Comparison of ENCODE assay signal across 8 cellular contexts in genomic region chr6:13395272-13396237, GRCh38.
DNase-seq lines count a peak whose midpoint lies in the region; ATAC-seq and TF ChIP-seq lines count a peak whose summit lies in the region.

No MANE protein-coding gene starts in this region.

- H3K4me2 ChIP-seq in SK-N-SH, result no peak overlapping the region

- H3K36me3 ChIP-seq in SK-N-SH (replicated peaks in 1 of 2; ENCODE audit: control insufficient read depth in 1 of 2, insufficient read depth in 2 of 2, low read length in 1 of 2) (no peaks in the 10 kb centered on the region), rectal smooth muscle tissue (ENCODE audit: control insufficient read depth, insufficient read depth, low read length) (no peaks in the 10 kb centered on the region)

- TF ChIP-seq RAD21 in SK-N-SH (IDR thresholded peaks at IDR 0.05; ENCODE audit: low read length), result no peak

- DNase-seq in CMK (ENCODE audit: low read depth), result peak; percentile 93
- peak; percentile 65 for DNase-seq in SK-N-SH
- DNase-seq in globus pallidus (ENCODE audit: low spot score), result peak; percentile 74
- DNase-seq in activated CD4-positive, alpha-beta T cell treated with anti-CD3 and anti-CD28 coated beads for 1 hour, result no peak
- no peak for DNase-seq in activated CD8-positive, alpha-beta memory T cell treated with anti-CD3 and anti-CD28 coated beads for 24 hours
- no peak for DNase-seq in stimulated activated naive CD8-positive, alpha-beta T cell treated with anti-CD3 and anti-CD28 coated beads, Interleukin-15, amount 100 ng/mL, for 72 hours

- H3K4me3 Mint-ChIP-seq in stimulated activated naive CD8-positive, alpha-beta T cell treated with anti-CD3 and anti-CD28 coated beads, Interleukin-15, amount 100 ng/mL, for 72 hours, result no peak overlapping the region

- H3K27ac Mint-ChIP-seq in stimulated activated naive CD8-positive, alpha-beta T cell treated with anti-CD3 and anti-CD28 coated beads, Interleukin-15, amount 100 ng/mL, for 72 hours, result no peak overlapping the region

- WGBS in SK-N-SH (ENCODE audit: low lambda C conversion rate), result 64% methylated on average over 10 of the region's 12 CpGs

- ATAC-seq in HG03280 (IDR thresholded peaks at IDR 0.05; ENCODE audit: unreplicated experiment), result peak; percentile 42
- no peak for ATAC-seq in stimulated activated naive CD8-positive, alpha-beta T cell treated with anti-CD3 and anti-CD28 coated beads, Interleukin-15, amount 100 ng/mL, for 72 hours

- H3K4me1 ChIP-seq in SK-N-SH (ENCODE audit: control insufficient read depth in 1 of 2, insufficient read depth in 2 of 2, low read depth in 1 of 2, low read length in 1 of 2) (peaks cover 8 to 12% of the 10 kb centered on the region in 2 experiments; a peak in 3 of 4 replicates), rectal smooth muscle tissue (ENCODE audit: control insufficient read depth, insufficient read depth, low read length) (peaks cover 2% of the 10 kb centered on the region)

- no peaks in the 10 kb centered on the region for H3K79me2 ChIP-seq in SK-N-SH (ENCODE audit: insufficient read depth)

- peaks cover 8% of the 10 kb centered on the region for H3K4me1 Mint-ChIP-seq in stimulated activated naive CD8-positive, alpha-beta T cell treated with anti-CD3 and anti-CD28 coated beads, Interleukin-15, amount 100 ng/mL, for 72 hours

- no peak; a peak in 1 of 4 replicates for TF ChIP-seq EP300 in SK-N-SH (IDR thresholded peaks at IDR 0.05; ENCODE audit: borderline replicate concordance in 1 of 2, low read depth in 1 of 2, low read length in 1 of 2)

- CTCF ChIA-PET in SK-N-SH (lab: Yijun Ruan, JAX), result interaction anchor here (1.0 to 1.2 kb wide), 2 partner anchors 9 to 137 kb away, joined by 3 read pairs; no protein-coding TSS in a partner anchor

- H4K20me1 ChIP-seq in SK-N-SH (ENCODE audit: insufficient read depth), result no peaks in the 10 kb centered on the region

- H3K9me2 ChIP-seq in SK-N-SH, result no peaks in the 10 kb centered on the region

- no peaks in the 10 kb centered on the region for H3K9me3 Mint-ChIP-seq in stimulated activated naive CD8-positive, alpha-beta T cell treated with anti-CD3 and anti-CD28 coated beads, Interleukin-15, amount 100 ng/mL, for 72 hours

- H3K9ac ChIP-seq in SK-N-SH (no peak overlapping the region), rectal smooth muscle tissue (ENCODE audit: low read length) (no peak overlapping the region)

- peak overlapping the region; percentile 56; the same call in 1 of the 2 replicates for H2AFZ ChIP-seq in SK-N-SH (ENCODE audit: low read depth)

- no peaks in the 10 kb centered on the region for H3F3A ChIP-seq in SK-N-SH (replicated peaks; ENCODE audit: insufficient read depth)

- no peak overlapping the region for H3K4me3 ChIP-seq in SK-N-SH (ENCODE audit: low read depth in 2 of 2, low read length in 1 of 2)
- H3K4me3 ChIP-seq in rectal smooth muscle tissue (ENCODE audit: low read length), result peak overlapping the region; percentile 5

- no peak for TF ChIP-seq CTCF in SK-N-SH (IDR thresholded peaks at IDR 0.05)

- H3K27ac ChIP-seq in SK-N-SH (ENCODE audit: low read depth in 2 of 2, low read length in 1 of 2), result peak overlapping the region in 1 of 2 experiments; percentile 64; a peak in 2 of 4 replicates
- no peak overlapping the region for H3K27ac ChIP-seq in rectal smooth muscle tissue (ENCODE audit: low read depth, low read length)

- H3K9me3 ChIP-seq in SK-N-SH, result no peaks in the 10 kb centered on the region

- H3K27me3 Mint-ChIP-seq in stimulated activated naive CD8-positive, alpha-beta T cell treated with anti-CD3 and anti-CD28 coated beads, Interleukin-15, amount 100 ng/mL, for 72 hours, result no peaks in the 10 kb centered on the region

- H3K27me3 ChIP-seq in SK-N-SH (ENCODE audit: insufficient read depth) (no peaks in the 10 kb centered on the region), rectal smooth muscle tissue (ENCODE audit: control insufficient read depth, insufficient read depth, low read length) (no peaks in the 10 kb centered on the region)

- POLR2A ChIA-PET in SK-N-SH (lab: Yijun Ruan, JAX), result no interaction called here

TF ChIP-seq in SK-N-SH, 30 proteins besides CTCF, POLR2A, EP300 and RAD21:
- no peak for TF ChIP-seq MEF2A (IDR thresholded peaks at IDR 0.05; ENCODE audit: borderline replicate concordance, low read depth)
- TF ChIP-seq EZH2phosphoT487 (IDR thresholded peaks at IDR 0.05; ENCODE audit: borderline replicate concordance, low read depth), result no peak
- TF ChIP-seq POLR2AphosphoS5 (IDR thresholded peaks at IDR 0.05; ENCODE audit: low read depth, low read length), result 0 out of 2 replicates have a peak, but pooled peaks have one; percentile 19
- TF ChIP-seq TAF1 (IDR thresholded peaks at IDR 0.05; ENCODE audit: borderline replicate concordance, low read depth, low read length), result no peak
- peak; percentile 50 for TF ChIP-seq TCF12 (IDR thresholded peaks at IDR 0.05)
- peak; percentile 48; the same call in 1 of the 2 replicates for TF ChIP-seq FOXJ3 (CRISPR knock-in tag; IDR thresholded peaks at IDR 0.05)
- TF ChIP-seq GATA2 (CRISPR knock-in tag; IDR thresholded peaks at IDR 0.05), result peak; percentile 86
- TF ChIP-seq CHD2 (IDR thresholded peaks at IDR 0.05; ENCODE audit: low read length, partially characterized antibody), result peak; percentile 48
- TF ChIP-seq JUND (IDR thresholded peaks at IDR 0.05), result no peak
- no peak for TF ChIP-seq USF2 (IDR thresholded peaks at IDR 0.05; ENCODE audit: borderline replicate concordance, low read depth, low read length)
- TF ChIP-seq ELF1 (IDR thresholded peaks at IDR 0.05), result no peak
- TF ChIP-seq PBX3 (IDR thresholded peaks at IDR 0.05), result no peak
- TF ChIP-seq RCOR1 (IDR thresholded peaks at IDR 0.05; ENCODE audit: low read length), result peak; percentile 70
- TF ChIP-seq USF1 (IDR thresholded peaks at IDR 0.05; ENCODE audit: borderline replicate concordance, low read depth), result no peak
- TF ChIP-seq FOXM1 (IDR thresholded peaks at IDR 0.05; ENCODE audit: low read depth), result no peak
- TF ChIP-seq NFIC (IDR thresholded peaks at IDR 0.05; ENCODE audit: borderline replicate concordance), result peak; percentile 80
- no peak for TF ChIP-seq REST (IDR thresholded peaks at IDR 0.05; ENCODE audit: low read depth, low read length)

Comparison
In these comparisons a context has a peak if more than half of its experiments do, and no peak if none do; other contexts are left out.
1. DNase-seq: peak in CMK (single experiment), SK-N-SH (single experiment) and globus pallidus (single experiment); none in activated CD4-positive, alpha-beta T cell treated with anti-CD3 and anti-CD28 coated beads for 1 hour (single experiment), activated CD8-positive, alpha-beta memory T cell treated with anti-CD3 and anti-CD28 coated beads for 24 hours (single experiment) and stimulated activated naive CD8-positive, alpha-beta T cell treated with anti-CD3 and anti-CD28 coated beads, Interleukin-15, amount 100 ng/mL, for 72 hours (0 of 2).